Comparison of ENCODE assay signal across 8 cellular contexts in genomic region chr1:42940851-42941639, GRCh38. TPM values are rescaled to one million over a fixed set of nuclear protein-coding genes. Genes with fewer than 3 reads are reported as not detected.
A peak's percentile ranks its signal among the peaks of the same experiment; 100 is the strongest.
DNase-seq lines count a peak whose midpoint lies in the region; ATAC-seq and TF ChIP-seq lines count a peak whose summit lies in the region.

No MANE protein-coding gene starts in this region.

- ATAC-seq in omental fat pad (ENCODE audit: low FRiP score) (no peak), GM21528 (IDR thresholded peaks at IDR 0.05; ENCODE audit: low FRiP score, unreplicated experiment) (no peak)

- no peak overlapping the region for H3K23ac ChIP-seq in neuronal stem cell (ENCODE audit: low read depth, low read length, poor library complexity)

- no peaks in the 10 kb centered on the region for H3K27me3 ChIP-seq in neuronal stem cell (ENCODE audit: control insufficient read depth in 3 of 3, insufficient read depth in 3 of 3, low read depth in 1 of 3, low read length in 3 of 3)

- H3K4me1 ChIP-seq in neuronal stem cell (ENCODE audit: control insufficient read depth in 2 of 2, insufficient read depth in 1 of 2, low read depth in 1 of 2, low read length in 2 of 2): peaks cover 11 to 56% of the 10 kb centered on the region in 2 donors

- POLR2A ChIA-PET in RWPE1 (lab: Yijun Ruan, JAX; ENCODE audit: low non-redundant PET): interaction anchor here (1.1 kb wide), 1 partner anchor 14 kb away, joined by 3 read pairs; no protein-coding TSS in a partner anchor

- peak overlapping the region; percentile 56 for H2BK5ac ChIP-seq in neuronal stem cell (ENCODE audit: low read length)

- H2AFZ ChIP-seq in neuronal stem cell (ENCODE audit: low read length): no peak overlapping the region

- peaks cover 83 to 100% of the 10 kb centered on the region in 2 donors for H3K36me3 ChIP-seq in neuronal stem cell (replicated peaks in 1 of 2; ENCODE audit: control insufficient read depth in 2 of 2, insufficient read depth in 2 of 2, low read length in 2 of 2)

- no peak overlapping the region for H2BK120ac ChIP-seq in neuronal stem cell (ENCODE audit: low read depth, low read length)

- CTCF ChIA-PET in RWPE1 (lab: Yijun Ruan, JAX): interaction anchor here (1.5 to 3.4 kb wide), 2 partner anchors 28 to 133 kb away, joined by 5 to 14 read pairs; no protein-coding TSS in a partner anchor

- no peak overlapping the region for H3K4ac ChIP-seq in neuronal stem cell (ENCODE audit: low read length)

- H3K18ac ChIP-seq in neuronal stem cell (ENCODE audit: low read length): no peak overlapping the region

- no CpG with 5 or more reads among the region's 14 CpGs for WGBS in neuronal stem cell (ENCODE audit: extremely low coverage in 2 of 2, insufficient read length in 2 of 2, insufficient replicate concordance in 1 of 2), 2 donors

- no peak overlapping the region for H3K14ac ChIP-seq in neuronal stem cell (ENCODE audit: low read length)

- H3K9me3 ChIP-seq in neuronal stem cell (replicated peaks in 1 of 2; ENCODE audit: control insufficient read depth in 2 of 2, insufficient read depth in 1 of 2, low read depth in 1 of 2, low read length in 2 of 2): peaks cover 0 to 2% of the 10 kb centered on the region in 2 donors

- H2AK5ac ChIP-seq in neuronal stem cell (ENCODE audit: low read depth, low read length): no peak overlapping the region

- H4K91ac ChIP-seq in neuronal stem cell (ENCODE audit: low read depth, low read length, poor library complexity): no peak overlapping the region

- no peak overlapping the region for H3K4me3 ChIP-seq in GM12865 (ENCODE audit: low read depth, low read length)
- no peak overlapping the region for H3K4me3 ChIP-seq in neuronal stem cell (ENCODE audit: low read length in 2 of 2)

- H2BK15ac ChIP-seq in neuronal stem cell (ENCODE audit: low read length): no peak overlapping the region

- TF ChIP-seq CTCF in GM12865 (IDR thresholded peaks at IDR 0.05; ENCODE audit: insufficient read depth, low read depth, low read length, missing control alignments): no peak
- no peak for TF ChIP-seq CTCF in RWPE1 (conservative IDR thresholded peaks at IDR 0.05; ENCODE audit: low read depth)
- TF ChIP-seq CTCF in omental fat pad (IDR thresholded peaks at IDR 0.05): no peak

- no peak overlapping the region for H4K8ac ChIP-seq in neuronal stem cell (ENCODE audit: low read depth, low read length)

- H3K4me2 ChIP-seq in neuronal stem cell (ENCODE audit: insufficient read depth, low read length, poor library complexity, severe bottlenecking): no peak overlapping the region

- peaks cover 13% of the 10 kb centered on the region for H3K79me1 ChIP-seq in neuronal stem cell (ENCODE audit: low read depth, low read length)

- H3K9ac ChIP-seq in neuronal stem cell (ENCODE audit: low read depth, low read length, poor library complexity): no peak overlapping the region

- H3K27ac ChIP-seq in RWPE1: peak overlapping the region; percentile 97
- H3K27ac ChIP-seq in neuronal stem cell (replicated peaks; ENCODE audit: low read length): peak overlapping the region; percentile 14

- peak; percentile 88 for DNase-seq in GM12865 (ENCODE audit: low read depth)
- DNase-seq in RWPE1 (ENCODE audit: low spot score): peak; percentile 85
- DNase-seq in epidermal melanocyte (ENCODE audit: insufficient read length, low spot score): peak; percentile 66
- no peak for DNase-seq in neuronal stem cell (ENCODE audit: low spot score)
- no peak for DNase-seq in omental fat pad (ENCODE audit: low spot score)
- no peak for DNase-seq in HuH-7.5 (ENCODE audit: low spot score)
- no peak for DNase-seq in NAMALWA (ENCODE audit: low spot score)

- H2BK12ac ChIP-seq in neuronal stem cell (ENCODE audit: low read length): no peak overlapping the region

RNA-seq across cellular contexts. Expression of gene SLC2A1, which starts 17.6 kb away (rescaled TPM):
- polyA plus RNA-seq in neuronal stem cell (2013, experiment 1 of 2): 350 TPM
- polyA plus RNA-seq in neuronal stem cell (2013, experiment 2 of 2): 351 TPM
- total RNA-seq in omental fat pad: 10 to 100 TPM; 13.4 to 71.5 (median 48.0) TPM

Comparison
In these comparisons a context has a peak if more than half of its experiments do, and no peak if none do; other contexts are left out.
1. DNase-seq: peak in GM12865 (single experiment), RWPE1 (single experiment) and epidermal melanocyte (single experiment); none in neuronal stem cell (single experiment), omental fat pad (single experiment), HuH-7.5 (single experiment) and NAMALWA (single experiment).